In the genomic region with DNA sequence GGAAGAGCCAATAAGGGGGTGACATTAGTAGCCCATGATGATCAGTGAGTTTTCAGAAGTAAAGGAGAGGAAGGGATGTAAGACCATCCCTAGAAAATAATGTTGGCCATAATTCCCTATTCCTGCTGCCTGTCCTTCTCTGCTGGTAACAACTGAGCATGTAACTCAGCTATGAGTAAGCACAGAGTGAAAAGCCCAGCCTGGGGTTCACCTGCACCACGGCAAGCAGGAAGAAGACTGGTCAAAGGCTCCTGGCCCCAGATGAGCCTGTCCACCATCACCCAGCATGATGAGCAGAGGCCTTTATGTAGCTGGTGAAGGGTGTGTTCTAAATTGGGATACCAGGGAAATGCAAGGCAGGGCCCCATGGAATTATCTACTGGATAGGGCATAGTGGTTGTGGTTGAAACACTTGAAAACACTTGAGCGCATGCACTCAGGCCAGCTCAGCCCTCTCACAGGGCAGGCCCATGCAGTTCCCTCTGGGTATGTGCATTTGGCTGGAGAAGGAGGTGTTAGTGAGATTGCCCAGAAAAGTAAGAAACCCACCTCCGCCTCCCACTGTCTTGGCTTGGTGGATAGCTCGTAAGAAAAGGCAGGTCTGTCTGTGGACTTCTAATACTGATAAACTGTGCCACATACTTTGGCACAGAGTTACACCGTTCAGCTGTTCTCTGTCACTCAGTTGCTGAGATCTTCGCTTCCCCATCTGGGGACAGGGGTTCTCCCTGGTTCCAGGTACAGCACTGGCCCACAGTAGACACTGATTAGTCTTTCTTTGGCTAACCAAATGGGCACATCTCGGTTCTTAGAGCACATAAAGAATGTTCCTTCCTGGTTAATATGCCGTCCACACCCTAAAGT, we compare ENCODE assay signal across 18 cellular contexts.
DNase-seq lines count a peak whose midpoint lies in the region; ATAC-seq and TF ChIP-seq lines count a peak whose summit lies in the region.
"Had no signal": no experiment of that assay in that cellular context is flagged by ENCODE, and none has a peak within 500 bp of the region (broad histone marks: within the 10 kb centered on the region; RNA-seq: fewer than 3 reads in every experiment).

No MANE protein-coding gene starts in this region.

- H3K79me2 ChIP-seq in osteoblast (ENCODE audit: insufficient read depth, low read length): no peaks in the 10 kb centered on the region

- TF ChIP-seq CTCF in left ventricle myocardium inferior (IDR thresholded peaks at IDR 0.05; ENCODE audit: borderline replicate concordance) (no peak), osteoblast (IDR thresholded peaks at IDR 0.05; ENCODE audit: extremely low read depth, low read depth, low read length) (no peak), upper lobe of left lung (IDR thresholded peaks at IDR 0.05) (no peak)

- DNase-seq in Right ventricle myocardium inferior (ENCODE audit: missing footprints): no peak
- DNase-seq in cardiac septum (ENCODE audit: low spot score): no peak
- peak; percentile 56 for DNase-seq in left ventricle myocardium inferior
- DNase-seq in osteoblast (ENCODE audit: insufficient read length, low spot score, missing footprints): no peak
- DNase-seq in upper lobe of left lung: peak in 1 of 2 donors; percentile 73
- DNase-seq in NCI-H2029 (lab: John Stamatoyannopoulos, UW): no peak
- DNase-seq: C1 segment of cervical spinal cord, DMS 273 treated with DMSO at 0.1 percent for 48 hours, GOT3, NCI-H1417, NCI-H187 treated with DMSO at 0.1 percent for 48 hours, NCI-H2171 treated with DMSO at 0.1 percent for 48 hours, NCI-H446 treated with DMSO at 0.1 percent for 48 hours, PC-3 had no signal

- no peak overlapping the region for H3K4me3 ChIP-seq in left ventricle myocardium inferior
- H3K4me3 ChIP-seq in osteoblast (ENCODE audit: insufficient read depth, low read length): no peak overlapping the region
- no peak overlapping the region for H3K4me3 ChIP-seq in upper lobe of left lung
- H3K4me3 ChIP-seq: A549 had no signal

- H3K27ac ChIP-seq in left ventricle myocardium inferior (replicated peaks): peak overlapping the region; percentile 35
- peak overlapping the region; percentile 38 for H3K27ac ChIP-seq in osteoblast (ENCODE audit: low read depth, low read length)
- peak overlapping the region in 2 of 4 donors; percentile 22 to 23 for H3K27ac ChIP-seq in upper lobe of left lung
- H3K27ac ChIP-seq: A549, RWPE1 had no signal

- intact Hi-C loops in Right ventricle myocardium inferior (cut with DNase I): no loop called here
- intact Hi-C loops in cardiac septum (cut with DNase I): loop anchor here (2.0 kb wide), 2 partner anchors 18 to 54 kb away; no protein-coding TSS in a partner anchor
- intact Hi-C loops in left ventricle myocardium inferior (cut with micrococcal nuclease): no loop called here

- H3K27me3 ChIP-seq in left ventricle myocardium inferior (ENCODE audit: low read depth): no peaks in the 10 kb centered on the region
- H3K27me3 ChIP-seq in osteoblast (ENCODE audit: insufficient read depth, low read length): no peaks in the 10 kb centered on the region
- H3K27me3 ChIP-seq in upper lobe of left lung: no peaks in the 10 kb centered on the region

- H4K20me1 ChIP-seq in osteoblast (ENCODE audit: insufficient read depth, low read length): no peaks in the 10 kb centered on the region

- no peak for TF ChIP-seq POLR2A in upper lobe of left lung (IDR thresholded peaks at IDR 0.05)

- 70 to 82% methylated on average over 8 of the region's 8 CpGs for WGBS in upper lobe of left lung, 2 donors

- peaks cover 87% of the 10 kb centered on the region for H3K36me3 ChIP-seq in left ventricle myocardium inferior
- peaks cover 77% of the 10 kb centered on the region for H3K36me3 ChIP-seq in osteoblast (ENCODE audit: insufficient read depth, low read length)
- peaks cover 13 to 90% (median 49%) of the 10 kb centered on the region in 4 donors for H3K36me3 ChIP-seq in upper lobe of left lung

- ATAC-seq in Right ventricle myocardium inferior (peak; percentile 97), upper lobe of left lung (ENCODE audit: low FRiP score in 2 of 2) (peak; percentile 62 to 85), GM21786 (IDR thresholded peaks at IDR 0.05; ENCODE audit: unreplicated experiment) (no peak), GM19328 (IDR thresholded peaks at IDR 0.05; ENCODE audit: unreplicated experiment) (no peak)
- ATAC-seq: A549, PC-3 had no signal

- TF ChIP-seq EP300 in upper lobe of left lung (IDR thresholded peaks at IDR 0.05): no peak

- H3K9me3 ChIP-seq in left ventricle myocardium inferior (replicated peaks): no peaks in the 10 kb centered on the region
- no peaks in the 10 kb centered on the region for H3K9me3 ChIP-seq in osteoblast (ENCODE audit: low read depth, low read length)
- H3K9me3 ChIP-seq in upper lobe of left lung: no peaks in the 10 kb centered on the region
- H3K9me3 ChIP-seq: A549 had no signal

- H2AFZ ChIP-seq in osteoblast (ENCODE audit: low read length): no peak overlapping the region

- peak overlapping the region; percentile 65 for H3K4me2 ChIP-seq in osteoblast (ENCODE audit: insufficient read depth, low read length)
- H3K4me2 ChIP-seq: A549 had no signal

- H3K4me1 ChIP-seq in left ventricle myocardium inferior: peaks cover 28% of the 10 kb centered on the region
- peaks cover 12% of the 10 kb centered on the region for H3K4me1 ChIP-seq in osteoblast (ENCODE audit: insufficient read depth, low read length)
- H3K4me1 ChIP-seq in upper lobe of left lung: peaks cover 0 to 13% (median 3%) of the 10 kb centered on the region in 4 donors
- H3K4me1 ChIP-seq: A549 had no signal

Comparison
In these comparisons a context has a peak if more than half of its experiments do, and no peak if none do; other contexts are left out.
1. ATAC-seq: peak in Right ventricle myocardium inferior (single experiment) and upper lobe of left lung (2 of 2); none in GM21786 (single experiment) and GM19328 (single experiment).